Comparison of ENCODE assay signal across 1 cellular context in the genomic region with DNA sequence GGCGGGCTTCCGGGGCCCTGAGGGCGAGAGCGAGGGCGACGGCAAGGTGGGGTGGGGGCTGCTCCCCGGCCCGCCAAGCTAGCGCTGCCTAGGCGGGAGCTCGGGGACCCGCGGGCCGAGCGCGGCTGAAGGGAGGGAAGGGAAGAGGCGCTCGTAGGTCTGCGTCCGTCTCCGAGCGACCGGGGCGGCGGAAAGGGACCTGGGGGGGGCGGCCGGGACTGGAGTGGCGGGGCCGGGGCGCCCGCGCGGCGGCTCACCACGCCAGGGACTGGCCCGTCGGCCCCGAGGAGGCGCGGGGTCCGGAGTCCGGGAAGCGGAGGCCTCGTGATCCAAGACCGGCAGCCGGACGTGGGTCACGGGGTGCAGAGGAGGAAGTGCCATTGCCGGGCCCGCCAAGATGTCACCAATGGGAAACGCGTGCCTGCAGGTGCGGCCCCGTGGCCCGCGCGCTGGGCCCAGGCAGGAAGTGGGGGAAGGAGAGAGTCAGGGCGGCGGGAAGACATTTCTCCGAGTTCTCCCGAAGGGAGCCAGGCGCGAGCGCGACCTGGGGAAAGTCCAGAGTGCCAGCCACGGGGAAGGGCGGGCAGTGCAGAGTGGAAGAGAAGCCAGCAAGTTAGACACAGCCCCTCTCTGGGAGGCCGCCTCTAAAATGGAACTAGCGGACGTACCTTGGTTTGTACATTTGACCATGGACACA.
A peak's percentile ranks its signal among the peaks of the same experiment; 100 is the strongest.
TF ChIP-seq lines count a peak whose summit lies in the region.

No MANE protein-coding gene starts in this region.

TF ChIP-seq in H1, 55 proteins besides CTCF, POLR2A, EP300 and RAD21:
- peak; percentile 81; the same call in 1 of the 2 replicates for TF ChIP-seq YY1 (IDR thresholded peaks at IDR 0.05; ENCODE audit: low read depth, low read length)
- no peak for TF ChIP-seq SIX5 (IDR thresholded peaks at IDR 0.05; ENCODE audit: low read depth, low read length)
- no peak for TF ChIP-seq CBX5 (IDR thresholded peaks at IDR 0.05; ENCODE audit: low read depth, low read length)
- TF ChIP-seq SRF (IDR thresholded peaks at IDR 0.05; ENCODE audit: low read depth, low read length) = no peak
- no peak for TF ChIP-seq RFX5 (IDR thresholded peaks at IDR 0.05; ENCODE audit: borderline replicate concordance, low read depth, low read length)
- TF ChIP-seq, protein P1, sequence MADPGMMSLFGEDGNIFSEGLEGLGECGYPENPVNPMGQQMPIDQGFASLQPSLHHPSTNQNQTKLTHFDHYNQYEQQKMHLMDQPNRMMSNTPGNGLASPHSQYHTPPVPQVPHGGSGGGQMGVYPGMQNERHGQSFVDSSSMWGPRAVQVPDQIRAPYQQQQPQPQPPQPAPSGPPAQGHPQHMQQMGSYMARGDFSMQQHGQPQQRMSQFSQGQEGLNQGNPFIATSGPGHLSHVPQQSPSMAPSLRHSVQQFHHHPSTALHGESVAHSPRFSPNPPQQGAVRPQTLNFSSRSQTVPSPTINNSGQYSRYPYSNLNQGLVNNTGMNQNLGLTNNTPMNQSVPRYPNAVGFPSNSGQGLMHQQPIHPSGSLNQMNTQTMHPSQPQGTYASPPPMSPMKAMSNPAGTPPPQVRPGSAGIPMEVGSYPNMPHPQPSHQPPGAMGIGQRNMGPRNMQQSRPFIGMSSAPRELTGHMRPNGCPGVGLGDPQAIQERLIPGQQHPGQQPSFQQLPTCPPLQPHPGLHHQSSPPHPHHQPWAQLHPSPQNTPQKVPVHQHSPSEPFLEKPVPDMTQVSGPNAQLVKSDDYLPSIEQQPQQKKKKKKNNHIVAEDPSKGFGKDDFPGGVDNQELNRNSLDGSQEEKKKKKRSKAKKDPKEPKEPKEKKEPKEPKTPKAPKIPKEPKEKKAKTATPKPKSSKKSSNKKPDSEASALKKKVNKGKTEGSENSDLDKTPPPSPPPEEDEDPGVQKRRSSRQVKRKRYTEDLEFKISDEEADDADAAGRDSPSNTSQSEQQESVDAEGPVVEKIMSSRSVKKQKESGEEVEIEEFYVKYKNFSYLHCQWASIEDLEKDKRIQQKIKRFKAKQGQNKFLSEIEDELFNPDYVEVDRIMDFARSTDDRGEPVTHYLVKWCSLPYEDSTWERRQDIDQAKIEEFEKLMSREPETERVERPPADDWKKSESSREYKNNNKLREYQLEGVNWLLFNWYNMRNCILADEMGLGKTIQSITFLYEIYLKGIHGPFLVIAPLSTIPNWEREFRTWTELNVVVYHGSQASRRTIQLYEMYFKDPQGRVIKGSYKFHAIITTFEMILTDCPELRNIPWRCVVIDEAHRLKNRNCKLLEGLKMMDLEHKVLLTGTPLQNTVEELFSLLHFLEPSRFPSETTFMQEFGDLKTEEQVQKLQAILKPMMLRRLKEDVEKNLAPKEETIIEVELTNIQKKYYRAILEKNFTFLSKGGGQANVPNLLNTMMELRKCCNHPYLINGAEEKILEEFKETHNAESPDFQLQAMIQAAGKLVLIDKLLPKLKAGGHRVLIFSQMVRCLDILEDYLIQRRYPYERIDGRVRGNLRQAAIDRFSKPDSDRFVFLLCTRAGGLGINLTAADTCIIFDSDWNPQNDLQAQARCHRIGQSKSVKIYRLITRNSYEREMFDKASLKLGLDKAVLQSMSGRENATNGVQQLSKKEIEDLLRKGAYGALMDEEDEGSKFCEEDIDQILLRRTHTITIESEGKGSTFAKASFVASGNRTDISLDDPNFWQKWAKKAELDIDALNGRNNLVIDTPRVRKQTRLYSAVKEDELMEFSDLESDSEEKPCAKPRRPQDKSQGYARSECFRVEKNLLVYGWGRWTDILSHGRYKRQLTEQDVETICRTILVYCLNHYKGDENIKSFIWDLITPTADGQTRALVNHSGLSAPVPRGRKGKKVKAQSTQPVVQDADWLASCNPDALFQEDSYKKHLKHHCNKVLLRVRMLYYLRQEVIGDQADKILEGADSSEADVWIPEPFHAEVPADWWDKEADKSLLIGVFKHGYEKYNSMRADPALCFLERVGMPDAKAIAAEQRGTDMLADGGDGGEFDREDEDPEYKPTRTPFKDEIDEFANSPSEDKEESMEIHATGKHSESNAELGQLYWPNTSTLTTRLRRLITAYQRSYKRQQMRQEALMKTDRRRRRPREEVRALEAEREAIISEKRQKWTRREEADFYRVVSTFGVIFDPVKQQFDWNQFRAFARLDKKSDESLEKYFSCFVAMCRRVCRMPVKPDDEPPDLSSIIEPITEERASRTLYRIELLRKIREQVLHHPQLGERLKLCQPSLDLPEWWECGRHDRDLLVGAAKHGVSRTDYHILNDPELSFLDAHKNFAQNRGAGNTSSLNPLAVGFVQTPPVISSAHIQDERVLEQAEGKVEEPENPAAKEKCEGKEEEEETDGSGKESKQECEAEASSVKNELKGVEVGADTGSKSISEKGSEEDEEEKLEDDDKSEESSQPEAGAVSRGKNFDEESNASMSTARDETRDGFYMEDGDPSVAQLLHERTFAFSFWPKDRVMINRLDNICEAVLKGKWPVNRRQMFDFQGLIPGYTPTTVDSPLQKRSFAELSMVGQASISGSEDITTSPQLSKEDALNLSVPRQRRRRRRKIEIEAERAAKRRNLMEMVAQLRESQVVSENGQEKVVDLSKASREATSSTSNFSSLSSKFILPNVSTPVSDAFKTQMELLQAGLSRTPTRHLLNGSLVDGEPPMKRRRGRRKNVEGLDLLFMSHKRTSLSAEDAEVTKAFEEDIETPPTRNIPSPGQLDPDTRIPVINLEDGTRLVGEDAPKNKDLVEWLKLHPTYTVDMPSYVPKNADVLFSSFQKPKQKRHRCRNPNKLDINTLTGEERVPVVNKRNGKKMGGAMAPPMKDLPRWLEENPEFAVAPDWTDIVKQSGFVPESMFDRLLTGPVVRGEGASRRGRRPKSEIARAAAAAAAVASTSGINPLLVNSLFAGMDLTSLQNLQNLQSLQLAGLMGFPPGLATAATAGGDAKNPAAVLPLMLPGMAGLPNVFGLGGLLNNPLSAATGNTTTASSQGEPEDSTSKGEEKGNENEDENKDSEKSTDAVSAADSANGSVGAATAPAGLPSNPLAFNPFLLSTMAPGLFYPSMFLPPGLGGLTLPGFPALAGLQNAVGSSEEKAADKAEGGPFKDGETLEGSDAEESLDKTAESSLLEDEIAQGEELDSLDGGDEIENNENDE (IDR thresholded peaks at IDR 0.05; ENCODE audit: insufficient replicate concordance, low read length) = no peak
- peak; percentile 45; the same call in 1 of the 2 replicates for TF ChIP-seq EGR1 (IDR thresholded peaks at IDR 0.05; ENCODE audit: borderline replicate concordance, low read depth, low read length)
- TF ChIP-seq EZH2 (IDR thresholded peaks at IDR 0.05; ENCODE audit: low read depth, low read length, severe bottlenecking) = no peak
- no peak for TF ChIP-seq TEAD4 (IDR thresholded peaks at IDR 0.05; ENCODE audit: low read depth, low read length)
- TF ChIP-seq KDM5A (IDR thresholded peaks at IDR 0.05; ENCODE audit: low read length) = no peak
- peak; percentile 97 for TF ChIP-seq E2F6 (IDR thresholded peaks at IDR 0.05)
- TF ChIP-seq JUN (IDR thresholded peaks at IDR 0.05; ENCODE audit: low read depth, low read length) = no peak
- no peak for TF ChIP-seq HDAC2 (IDR thresholded peaks at IDR 0.05; ENCODE audit: borderline replicate concordance in 1 of 2, low read depth in 2 of 2, low read length in 2 of 2)
- no peak for TF ChIP-seq MAFK (IDR thresholded peaks at IDR 0.05; ENCODE audit: low read depth, low read length)
- TF ChIP-seq CREB1 (IDR thresholded peaks at IDR 0.05) = no peak
- TF ChIP-seq RNF2 (IDR thresholded peaks at IDR 0.05; ENCODE audit: borderline replicate concordance, low read depth, low read length, missing control alignments, poor library complexity, severe bottlenecking) = no peak
- no peak for TF ChIP-seq BCL11A (IDR thresholded peaks at IDR 0.05; ENCODE audit: low read depth in 2 of 2, low read length in 2 of 2)
- no peak for TF ChIP-seq CTBP2 (IDR thresholded peaks at IDR 0.05; ENCODE audit: borderline replicate concordance, insufficient read depth, insufficient read length, low read length)
- no peak for TF ChIP-seq TCF12 (IDR thresholded peaks at IDR 0.05; ENCODE audit: low read depth, low read length)
- no peak for TF ChIP-seq CBX8 (IDR thresholded peaks at IDR 0.05; ENCODE audit: borderline replicate concordance, low read depth, low read length)
- TF ChIP-seq BRCA1 (IDR thresholded peaks at IDR 0.05; ENCODE audit: low read depth, low read length) = no peak
- peak; percentile 80 for TF ChIP-seq ASH2L (IDR thresholded peaks at IDR 0.05; ENCODE audit: low read length)
- TF ChIP-seq SUZ12 (IDR thresholded peaks at IDR 0.05; ENCODE audit: low read length) = no peak
- no peak for TF ChIP-seq NANOG (IDR thresholded peaks at IDR 0.05; ENCODE audit: insufficient read depth, low read depth, low read length, poor library complexity, severe bottlenecking)
- TF ChIP-seq SAP30 (IDR thresholded peaks at IDR 0.05; ENCODE audit: insufficient read depth, insufficient replicate concordance, low read length) = no peak
- no peak for TF ChIP-seq BACH1 (IDR thresholded peaks at IDR 0.05; ENCODE audit: low read length)
- TF ChIP-seq, protein P2, sequence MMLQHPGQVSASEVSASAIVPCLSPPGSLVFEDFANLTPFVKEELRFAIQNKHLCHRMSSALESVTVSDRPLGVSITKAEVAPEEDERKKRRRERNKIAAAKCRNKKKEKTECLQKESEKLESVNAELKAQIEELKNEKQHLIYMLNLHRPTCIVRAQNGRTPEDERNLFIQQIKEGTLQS (IDR thresholded peaks at IDR 0.05; ENCODE audit: insufficient read depth, low read depth, low read length) = no peak
- peak; percentile 65 for TF ChIP-seq PHF8 (conservative IDR thresholded peaks at IDR 0.05; ENCODE audit: low read depth, low read length)
- TF ChIP-seq TAF1 (IDR thresholded peaks at IDR 0.05; ENCODE audit: low read depth, low read length) = peak; percentile 57
- TF ChIP-seq SP1 (IDR thresholded peaks at IDR 0.05; ENCODE audit: low read depth, low read length) = no peak
- TF ChIP-seq POLR2AphosphoS5 (IDR thresholded peaks at IDR 0.05; ENCODE audit: low read depth, low read length) = peak; percentile 87
- TF ChIP-seq KDM1A (IDR thresholded peaks at IDR 0.05; ENCODE audit: borderline replicate concordance, low read length) = no peak
- no peak for TF ChIP-seq RBBP5 (IDR thresholded peaks at IDR 0.05; ENCODE audit: borderline replicate concordance, low read depth, low read length)
- no peak for TF ChIP-seq SP2 (IDR thresholded peaks at IDR 0.05; ENCODE audit: low read length)
- peak; percentile 18 for TF ChIP-seq KDM4A (IDR thresholded peaks at IDR 0.05; ENCODE audit: low read depth, low read length, severe bottlenecking)
- 0 out of 4 replicates have a peak, but pooled peaks of 1 of the 2 experiments have one; percentile 54 for TF ChIP-seq SIN3A (conservative IDR thresholded peaks at IDR 0.05 in 1 of 2, IDR thresholded peaks at IDR 0.05 in 1 of 2; ENCODE audit: low read depth in 1 of 2, low read length in 2 of 2)
- no peak for TF ChIP-seq HDAC6 (IDR thresholded peaks at IDR 0.05; ENCODE audit: low read depth, low read length)
- TF ChIP-seq CEBPB (IDR thresholded peaks at IDR 0.05; ENCODE audit: low read depth, low read length) = no peak
- no peak for TF ChIP-seq CHD2 (IDR thresholded peaks at IDR 0.05; ENCODE audit: low read length)
- TF ChIP-seq SIRT6 (IDR thresholded peaks at IDR 0.05; ENCODE audit: low read length) = no peak
- no peak for TF ChIP-seq RXRA (IDR thresholded peaks at IDR 0.05; ENCODE audit: insufficient read depth, low read depth, low read length)
- no peak for TF ChIP-seq FOSL1 (IDR thresholded peaks at IDR 0.05; ENCODE audit: insufficient read depth, low read depth, low read length)
- TF ChIP-seq SP4 (IDR thresholded peaks at IDR 0.05; ENCODE audit: low read length) = no peak
- no peak for TF ChIP-seq ZNF274 (IDR thresholded peaks at IDR 0.05; ENCODE audit: borderline replicate concordance, extremely low read depth, low read length)
- peak; percentile 37; the same call in 1 of the 2 replicates for TF ChIP-seq GABPA (IDR thresholded peaks at IDR 0.05; ENCODE audit: borderline replicate concordance, insufficient read depth, low read length)
- TF ChIP-seq, protein P3, sequence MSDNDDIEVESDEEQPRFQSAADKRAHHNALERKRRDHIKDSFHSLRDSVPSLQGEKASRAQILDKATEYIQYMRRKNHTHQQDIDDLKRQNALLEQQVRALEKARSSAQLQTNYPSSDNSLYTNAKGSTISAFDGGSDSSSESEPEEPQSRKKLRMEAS (IDR thresholded peaks at IDR 0.05) = peak; percentile 98
- no peak; the same call in 1 of the 2 replicates for TF ChIP-seq CHD1 (IDR thresholded peaks at IDR 0.05; ENCODE audit: low read depth, low read length)
- TF ChIP-seq, protein P4, sequence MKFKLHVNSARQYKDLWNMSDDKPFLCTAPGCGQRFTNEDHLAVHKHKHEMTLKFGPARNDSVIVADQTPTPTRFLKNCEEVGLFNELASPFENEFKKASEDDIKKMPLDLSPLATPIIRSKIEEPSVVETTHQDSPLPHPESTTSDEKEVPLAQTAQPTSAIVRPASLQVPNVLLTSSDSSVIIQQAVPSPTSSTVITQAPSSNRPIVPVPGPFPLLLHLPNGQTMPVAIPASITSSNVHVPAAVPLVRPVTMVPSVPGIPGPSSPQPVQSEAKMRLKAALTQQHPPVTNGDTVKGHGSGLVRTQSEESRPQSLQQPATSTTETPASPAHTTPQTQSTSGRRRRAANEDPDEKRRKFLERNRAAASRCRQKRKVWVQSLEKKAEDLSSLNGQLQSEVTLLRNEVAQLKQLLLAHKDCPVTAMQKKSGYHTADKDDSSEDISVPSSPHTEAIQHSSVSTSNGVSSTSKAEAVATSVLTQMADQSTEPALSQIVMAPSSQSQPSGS (IDR thresholded peaks at IDR 0.05; ENCODE audit: low read length) = 0 out of 2 replicates have a peak, but pooled peaks have one; percentile 50
- TF ChIP-seq TBP (IDR thresholded peaks at IDR 0.05; ENCODE audit: low read depth, low read length) = peak; percentile 72
- no peak for TF ChIP-seq TAF7 (optimal IDR thresholded peaks at IDR 0.05; ENCODE audit: borderline replicate concordance, low read depth, low read length)
- no peak for TF ChIP-seq NRF1 (IDR thresholded peaks at IDR 0.05; ENCODE audit: low read depth, low read length)
- TF ChIP-seq USF2 (IDR thresholded peaks at IDR 0.05; ENCODE audit: low read length) = peak; percentile 80
- 0 out of 2 replicates have a peak, but pooled peaks have one; percentile 22 for TF ChIP-seq GTF2F1 (IDR thresholded peaks at IDR 0.05; ENCODE audit: borderline replicate concordance, low read depth, low read length)
- no peak for TF ChIP-seq JUND (IDR thresholded peaks at IDR 0.05; ENCODE audit: low read length)
- no peak for TF ChIP-seq POU5F1 (IDR thresholded peaks at IDR 0.05; ENCODE audit: low read depth, low read length)
